29 cellular contexts compared by ENCODE assay signal in genomic region chr11:134475951-134476350, GRCh38.
"Had no signal": no experiment of that assay in that cellular context is flagged by ENCODE, and none has a peak within 500 bp of the region (broad histone marks: within the 10 kb centered on the region; RNA-seq: fewer than 3 reads in every experiment).

No MANE protein-coding gene starts in this region.

- H3K4me1 ChIP-seq: lower lobe of right lung, neural progenitor cell, parathyroid adenoma, psoas muscle, sigmoid colon, spleen, suprapubic skin, tibial artery, vagina had no signal

- H3K4me3 Mint-ChIP-seq: mesothelial cell of epicardium; naive B cell; natural killer cell; nephron progenitor cell; neural progenitor cell; stimulated activated effector memory CD8-positive, alpha-beta T cell treated with anti-CD3 and anti-CD28 coated beads, Interleukin-12 subunit alpha, Interleukin-12 subunit beta, amount 100 ng/mL, for 72 hours; stimulated activated naive CD8-positive, alpha-beta T cell treated with anti-CD3 and anti-CD28 coated beads, Interleukin-15, Interleukin-2, amounts not matched to agents 100 ng/mL and 50 ng/mL, for 24 hours; type B pancreatic cell had no signal

- H3K9me3 ChIP-seq: lower lobe of right lung, neutrophil, psoas muscle, sigmoid colon, spleen, suprapubic skin, thoracic aorta, tibial artery, vagina had no signal

- FAIRE-seq: keratinocyte, small intestine had no signal

- H3K4me3 ChIP-seq: hepatocyte, lower lobe of right lung, neural progenitor cell, psoas muscle, sigmoid colon, spleen, suprapubic skin, thoracic aorta, tibial artery, vagina had no signal

- H3K36me3 ChIP-seq: lower lobe of right lung, neural progenitor cell, neutrophil, sigmoid colon, spleen, suprapubic skin, thoracic aorta, tibial artery, vagina had no signal

- ATAC-seq: left cardiac atrium, left lobe of liver, lower lobe of right lung, psoas muscle had no signal

- H3K27ac Mint-ChIP-seq: mesothelial cell of epicardium; naive B cell; natural killer cell; nephron progenitor cell; neural progenitor cell; stimulated activated effector memory CD8-positive, alpha-beta T cell treated with anti-CD3 and anti-CD28 coated beads, Interleukin-12 subunit alpha, Interleukin-12 subunit beta, amount 100 ng/mL, for 72 hours; stimulated activated naive CD8-positive, alpha-beta T cell treated with anti-CD3 and anti-CD28 coated beads, Interleukin-15, Interleukin-2, amounts not matched to agents 100 ng/mL and 50 ng/mL, for 24 hours; type B pancreatic cell had no signal

- H3K79me2 ChIP-seq: hepatocyte, parathyroid adenoma had no signal

- H2AFZ ChIP-seq: hepatocyte, neural progenitor cell, parathyroid adenoma had no signal

- H3K9ac ChIP-seq: neural progenitor cell, parathyroid adenoma had no signal

- H3K27me3 ChIP-seq: hepatocyte, vagina had no signal

- H3K27ac ChIP-seq: hepatocyte, lower lobe of right lung, neural progenitor cell, neutrophil, parathyroid adenoma, psoas muscle, sigmoid colon, spleen, suprapubic skin, thoracic aorta, tibial artery, vagina had no signal

- H3K4me2 ChIP-seq: hepatocyte, neural progenitor cell had no signal

- H3K4me1 Mint-ChIP-seq: mesothelial cell of epicardium; naive B cell; nephron progenitor cell; stimulated activated effector memory CD8-positive, alpha-beta T cell treated with anti-CD3 and anti-CD28 coated beads, Interleukin-12 subunit alpha, Interleukin-12 subunit beta, amount 100 ng/mL, for 72 hours had no signal

- H3K36me3 Mint-ChIP-seq: mesothelial cell of epicardium; naive B cell; natural killer cell; neural progenitor cell; stimulated activated effector memory CD8-positive, alpha-beta T cell treated with anti-CD3 and anti-CD28 coated beads, Interleukin-12 subunit alpha, Interleukin-12 subunit beta, amount 100 ng/mL, for 72 hours; type B pancreatic cell had no signal

- DNase-seq: left cardiac atrium; left ventricle myocardium superior; lower lobe of right lung; mammary epithelial cell; mesenchymal stem cell; naive B cell; natural killer cell; occipital lobe; psoas muscle; sigmoid colon; small intestine; spleen; stimulated activated CD4-positive, alpha-beta T cell treated with anti-CD3 and anti-CD28 coated beads, Interleukin-4, amount 100 ng/mL, for 24 hours; stimulated activated naive CD4-positive, alpha-beta T cell; tibial artery had no signal

- H3K9me3 Mint-ChIP-seq: mesothelial cell of epicardium; natural killer cell; nephron progenitor cell; neural progenitor cell; stimulated activated effector memory CD8-positive, alpha-beta T cell treated with anti-CD3 and anti-CD28 coated beads, Interleukin-12 subunit alpha, Interleukin-12 subunit beta, amount 100 ng/mL, for 72 hours; stimulated activated naive CD8-positive, alpha-beta T cell treated with anti-CD3 and anti-CD28 coated beads, Interleukin-15, Interleukin-2, amounts not matched to agents 100 ng/mL and 50 ng/mL, for 24 hours had no signal
